13 cellular contexts compared by ENCODE assay signal in genomic region chr5:169251685-169252084, GRCh38. TPM values are rescaled to one million over a fixed set of nuclear protein-coding genes. Genes with fewer than 3 reads are reported as not detected.
"Had no signal": no experiment of that assay in that cellular context is flagged by ENCODE, and none has a peak within 500 bp of the region (broad histone marks: within the 10 kb centered on the region; RNA-seq: fewer than 3 reads in every experiment).

No MANE protein-coding gene starts in this region.

- ATAC-seq: activated CD8-positive, alpha-beta memory T cell treated with anti-CD3 and anti-CD28 coated beads, Interleukin-2, amount 10 ng/mL, durations not matched to agents 7 days and 5 days; activated naive CD4-positive, alpha-beta T cell treated with anti-CD3 and anti-CD28 coated beads, Interleukin-2, amount 50 U/mL, for 72 hours; gastrocnemius medialis; left lung; mucosa of descending colon; naive thymus-derived CD8-positive, alpha-beta T cell; sciatic nerve; stimulated activated naive B cell treated with anti-CD40 and anti-IgM and Interleukin-4, amounts not matched to agents 10 μg/mL and 1 μg/mL and 100 μg/mL, for 72 hours had no signal

- H3K9me3 ChIP-seq: gastrocnemius medialis, left lung, mucosa of descending colon had no signal

- H3K27ac ChIP-seq: gastrocnemius medialis, left lung had no signal

- H3K4me1 ChIP-seq: gastrocnemius medialis had no signal

- H3K27me3 ChIP-seq: gastrocnemius medialis, left lung had no signal

- DNase-seq: activated CD4-positive, alpha-beta T cell treated with anti-CD3 and anti-CD28 coated beads, Interleukin-2, amount 50 U/mL, for 48 hours; activated CD8-positive, alpha-beta memory T cell treated with anti-CD3 and anti-CD28 coated beads, Interleukin-2, amount 10 ng/mL, durations not matched to agents 7 days and 5 days; activated effector memory CD4-positive, alpha-beta T cell treated with Interleukin-2 at 50 U/mL for 16 hours; activated T-cell treated with anti-CD3 and anti-CD28 coated beads, Interleukin-2, amount 50 U/mL, for 24 hours; gastrocnemius medialis; left lung; mucosa of descending colon; naive thymus-derived CD8-positive, alpha-beta T cell; occipital lobe; stimulated activated CD4-positive, alpha-beta T cell treated with anti-CD3 and anti-CD28 coated beads, Interleukin-2, amount 100 ng/mL, for 24 hours; stimulated activated naive B cell treated with anti-CD40 and anti-IgM and Interleukin-4, amounts not matched to agents 10 μg/mL and 1 μg/mL and 100 μg/mL, for 72 hours had no signal

- H3K4me3 ChIP-seq: gastrocnemius medialis, left lung, mucosa of descending colon had no signal

- H3K36me3 ChIP-seq: gastrocnemius medialis, left lung had no signal

RNA-seq across cellular contexts. Expression of gene SLIT3, which starts 49.3 kb away (rescaled TPM):
- total RNA-seq: naive thymus-derived CD8-positive, alpha-beta T cell had no signal
